24 cellular contexts compared by ENCODE assay signal in genomic region chr11:66184728-66185127, GRCh38.
DNase-seq lines count a peak whose midpoint lies in the region; ATAC-seq, FAIRE-seq and TF ChIP-seq lines count a peak whose summit lies in the region.
"Had no signal": no experiment of that assay in that cellular context is flagged by ENCODE, and none has a peak within 500 bp of the region (broad histone marks: within the 10 kb centered on the region; RNA-seq: fewer than 3 reads in every experiment).

No MANE protein-coding gene starts in this region.

- no peak overlapping the region for H3K4me3 ChIP-seq in retinal pigment epithelial cell (ENCODE audit: low read length)
- H3K4me3 ChIP-seq: BLaER1, HAP-1, MG63, Peyer's patch, SJSA1 had no signal

- peaks cover 49% of the 10 kb centered on the region for H3K4me1 Mint-ChIP-seq in activated naive CD8-positive, alpha-beta T cell (ENCODE audit: low read depth)
- peaks cover 47% of the 10 kb centered on the region for H3K4me1 Mint-ChIP-seq in activated naive CD8-positive, alpha-beta T cell treated with anti-CD3 and anti-CD28 coated beads for 36 hours
- H3K4me1 Mint-ChIP-seq in memory B cell (peaks cover 15% of the 10 kb centered on the region), MCF 10A (ENCODE audit: insufficient read depth, unreplicated experiment) (peaks cover 17% of the 10 kb centered on the region)

- ATAC-seq in memory B cell (ENCODE audit: low read depth): no peak

- H3K4me3 Mint-ChIP-seq in activated naive CD8-positive, alpha-beta T cell: no peak overlapping the region
- H3K4me3 Mint-ChIP-seq in activated naive CD8-positive, alpha-beta T cell treated with anti-CD3 and anti-CD28 coated beads for 36 hours: no peak overlapping the region
- H3K4me3 Mint-ChIP-seq in memory B cell (no peak overlapping the region), MCF 10A (ENCODE audit: unreplicated experiment) (no peak overlapping the region)

- peaks cover 4% of the 10 kb centered on the region for H3K9me3 Mint-ChIP-seq in activated naive CD8-positive, alpha-beta T cell (ENCODE audit: low read depth)
- H3K9me3 Mint-ChIP-seq in activated naive CD8-positive, alpha-beta T cell treated with anti-CD3 and anti-CD28 coated beads for 36 hours: peaks cover 2% of the 10 kb centered on the region
- H3K9me3 Mint-ChIP-seq in memory B cell (peaks cover 2% of the 10 kb centered on the region), MCF 10A (ENCODE audit: unreplicated experiment) (no peaks in the 10 kb centered on the region)

- no peak for DNase-seq in activated naive CD8-positive, alpha-beta T cell treated with anti-CD3 and anti-CD28 coated beads for 36 hours
- DNase-seq in HTR-8/SVneo (ENCODE audit: insufficient read length, low spot score) (no peak), memory B cell (ENCODE audit: low spot score in 2 of 2) (no peak), retinal pigment epithelial cell (ENCODE audit: low read depth) (no peak), MCF 10A (ENCODE audit: unreplicated experiment) (no peak), HuH-7.5 (ENCODE audit: low spot score) (no peak)
- DNase-seq in stimulated activated CD4-positive, alpha-beta T cell treated with anti-CD3 and anti-CD28 coated beads, Interleukin-2, amount 100 ng/mL, for 24 hours: no peak
- DNase-seq: COR-L47, DMS 273 treated with DMSO at 0.1 percent for 48 hours, IMR-90, Karpas-422, MG63, NCI-H1048, NCI-H1436, NCI-H2029, NCI-H2171, NCI-H526 treated with DMSO at 0.1 percent for 48 hours, Peyer's patch had no signal

- intact Hi-C loops in MCF 10A (cut with micrococcal nuclease): no loop called here

- POLR2A ChIA-PET in MCF 10A (lab: Yijun Ruan, JAX): no interaction called here

- H3K36me3 Mint-ChIP-seq in activated naive CD8-positive, alpha-beta T cell: peaks cover 21% of the 10 kb centered on the region
- H3K36me3 Mint-ChIP-seq in activated naive CD8-positive, alpha-beta T cell treated with anti-CD3 and anti-CD28 coated beads for 36 hours: peaks cover 22% of the 10 kb centered on the region
- peaks cover 14% of the 10 kb centered on the region for H3K36me3 Mint-ChIP-seq in memory B cell
- H3K36me3 Mint-ChIP-seq in MCF 10A (ENCODE audit: insufficient read depth, unreplicated experiment): no peaks in the 10 kb centered on the region

- CTCF ChIA-PET in MCF 10A (lab: Yijun Ruan, JAX): interaction anchor here (1.1 kb wide), 1 partner anchor 49 kb away, joined by 3 read pairs; no protein-coding TSS in a partner anchor

- no TSS peak for BruUV-seq in MCF 10A (replicated peaks; lab: Mats Ljungman, UMichigan)

- TF ChIP-seq CTCF in retinal pigment epithelial cell (conservative IDR thresholded peaks at IDR 0.05; ENCODE audit: low read depth, low read length) (peak; percentile 18), MCF 10A (IDR thresholded peaks at IDR 0.05; ENCODE audit: unreplicated experiment) (no peak)

- FAIRE-seq in HTR-8/SVneo (lab: Jason Lieb, UNC): peak; percentile 38
- FAIRE-seq: A204.1, G401.6 had no signal

- H3K27ac Mint-ChIP-seq in activated naive CD8-positive, alpha-beta T cell: peak overlapping the region; percentile 30
- no peak overlapping the region for H3K27ac Mint-ChIP-seq in activated naive CD8-positive, alpha-beta T cell treated with anti-CD3 and anti-CD28 coated beads for 36 hours
- H3K27ac Mint-ChIP-seq in memory B cell: peak overlapping the region; percentile 55
- no peak overlapping the region for H3K27ac Mint-ChIP-seq in MCF 10A (ENCODE audit: low read depth, unreplicated experiment)

- H3K27me3 Mint-ChIP-seq in activated naive CD8-positive, alpha-beta T cell: no peaks in the 10 kb centered on the region
- H3K27me3 Mint-ChIP-seq in activated naive CD8-positive, alpha-beta T cell treated with anti-CD3 and anti-CD28 coated beads for 36 hours: no peaks in the 10 kb centered on the region
- H3K27me3 Mint-ChIP-seq in memory B cell (no peaks in the 10 kb centered on the region), MCF 10A (ENCODE audit: insufficient read depth, unreplicated experiment) (no peaks in the 10 kb centered on the region)

Comparison
In these comparisons a context has a peak if more than half of its experiments do, and no peak if none do; other contexts are left out.
1. H3K27ac Mint-ChIP-seq: peak in activated naive CD8-positive, alpha-beta T cell (single experiment) and memory B cell (single experiment); none in activated naive CD8-positive, alpha-beta T cell treated with anti-CD3 and anti-CD28 coated beads for 36 hours (single experiment) and MCF 10A (single experiment).